1 cellular context compared by ENCODE assay signal in the genomic region with DNA sequence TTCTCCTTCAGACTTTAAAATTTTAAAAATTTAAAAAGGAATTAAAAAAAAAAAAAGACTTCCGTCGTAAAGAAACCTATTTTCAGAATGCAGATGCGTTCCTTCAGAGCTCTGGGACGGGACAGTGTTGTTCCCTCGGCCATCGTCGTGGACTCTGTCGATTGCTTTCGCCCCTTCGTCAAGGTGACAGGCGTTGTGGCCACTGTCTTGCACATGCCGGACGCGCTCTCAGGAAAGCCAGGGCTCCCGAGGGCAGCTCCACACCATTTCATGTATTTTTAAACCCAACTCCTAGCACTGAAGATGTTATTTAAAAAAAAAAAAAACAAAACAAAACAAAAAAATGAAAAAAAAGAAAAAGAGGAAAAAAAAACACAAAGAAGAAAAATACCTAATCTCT.
TF ChIP-seq lines count a peak whose summit lies in the region.

No MANE protein-coding gene starts in this region.

TF ChIP-seq in HepG2, 621 proteins besides CTCF, POLR2A, EP300 and RAD21:
- TF ChIP-seq ZNF232 (CRISPR knock-in tag; IDR thresholded peaks at IDR 0.05; ENCODE audit: borderline replicate concordance): no peak
- no peak for TF ChIP-seq SRSF4 (IDR thresholded peaks at IDR 0.05; ENCODE audit: low read depth, low read length, poor library complexity, severe bottlenecking)
- TF ChIP-seq, protein P1, sequence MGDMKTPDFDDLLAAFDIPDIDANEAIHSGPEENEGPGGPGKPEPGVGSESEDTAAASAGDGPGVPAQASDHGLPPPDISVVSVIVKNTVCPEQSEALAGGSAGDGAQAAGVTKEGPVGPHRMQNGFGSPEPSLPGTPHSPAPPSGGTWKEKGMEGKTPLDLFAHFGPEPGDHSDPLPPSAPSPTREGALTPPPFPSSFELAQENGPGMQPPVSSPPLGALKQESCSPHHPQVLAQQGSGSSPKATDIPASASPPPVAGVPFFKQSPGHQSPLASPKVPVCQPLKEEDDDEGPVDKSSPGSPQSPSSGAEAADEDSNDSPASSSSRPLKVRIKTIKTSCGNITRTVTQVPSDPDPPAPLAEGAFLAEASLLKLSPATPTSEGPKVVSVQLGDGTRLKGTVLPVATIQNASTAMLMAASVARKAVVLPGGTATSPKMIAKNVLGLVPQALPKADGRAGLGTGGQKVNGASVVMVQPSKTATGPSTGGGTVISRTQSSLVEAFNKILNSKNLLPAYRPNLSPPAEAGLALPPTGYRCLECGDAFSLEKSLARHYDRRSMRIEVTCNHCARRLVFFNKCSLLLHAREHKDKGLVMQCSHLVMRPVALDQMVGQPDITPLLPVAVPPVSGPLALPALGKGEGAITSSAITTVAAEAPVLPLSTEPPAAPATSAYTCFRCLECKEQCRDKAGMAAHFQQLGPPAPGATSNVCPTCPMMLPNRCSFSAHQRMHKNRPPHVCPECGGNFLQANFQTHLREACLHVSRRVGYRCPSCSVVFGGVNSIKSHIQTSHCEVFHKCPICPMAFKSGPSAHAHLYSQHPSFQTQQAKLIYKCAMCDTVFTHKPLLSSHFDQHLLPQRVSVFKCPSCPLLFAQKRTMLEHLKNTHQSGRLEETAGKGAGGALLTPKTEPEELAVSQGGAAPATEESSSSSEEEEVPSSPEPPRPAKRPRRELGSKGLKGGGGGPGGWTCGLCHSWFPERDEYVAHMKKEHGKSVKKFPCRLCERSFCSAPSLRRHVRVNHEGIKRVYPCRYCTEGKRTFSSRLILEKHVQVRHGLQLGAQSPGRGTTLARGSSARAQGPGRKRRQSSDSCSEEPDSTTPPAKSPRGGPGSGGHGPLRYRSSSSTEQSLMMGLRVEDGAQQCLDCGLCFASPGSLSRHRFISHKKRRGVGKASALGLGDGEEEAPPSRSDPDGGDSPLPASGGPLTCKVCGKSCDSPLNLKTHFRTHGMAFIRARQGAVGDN (CRISPR knock-in tag; IDR thresholded peaks at IDR 0.05): 0 out of 2 replicates have a peak, but pooled peaks have one; percentile 12
